28 cellular contexts compared by ENCODE assay signal in the genomic region with DNA sequence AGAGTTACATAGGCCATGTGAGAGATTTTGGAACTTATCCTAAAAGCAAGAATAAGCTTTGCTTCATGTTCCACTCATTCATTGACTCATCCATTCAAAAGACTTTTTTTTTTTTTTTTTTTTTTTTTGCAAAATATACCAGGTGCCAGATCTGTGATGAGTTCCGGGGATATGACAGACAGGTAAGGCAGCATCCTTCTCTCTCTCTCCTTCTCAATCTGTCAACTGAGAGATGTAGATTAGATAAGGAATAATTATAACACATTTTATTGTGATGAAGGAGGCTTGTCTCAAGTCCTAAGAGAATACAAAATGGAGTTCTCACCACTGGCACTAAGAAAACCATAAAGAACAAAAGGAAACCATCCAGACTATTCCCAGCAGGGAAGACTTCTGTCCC.
"Had no signal": no experiment of that assay in that cellular context is flagged by ENCODE, and none has a peak within 500 bp of the region (broad histone marks: within the 10 kb centered on the region; RNA-seq: fewer than 3 reads in every experiment).

No MANE protein-coding gene starts in this region.

- H3K27ac ChIP-seq: ascending aorta, cardiac muscle cell, VCaP had no signal

- H3K4me3 ChIP-seq: ascending aorta, cardiac muscle cell had no signal

- ATAC-seq: activated CD8-positive, alpha-beta T cell treated with anti-CD3 and anti-CD28 coated beads for 36 hours; activated naive CD8-positive, alpha-beta T cell treated with anti-CD3 and anti-CD28 coated beads, Interleukin-2, amount 50 U/mL, for 24 hours had no signal

- H3K9me3 ChIP-seq: ascending aorta had no signal

- DNase-seq: activated B cell treated with CpG ODN at 0.5 μM for 24 hours; activated CD4-positive, alpha-beta memory T cell treated with anti-CD3 and anti-CD28 coated beads for 36 hours; activated CD4-positive, alpha-beta T cell treated with anti-CD3 and anti-CD28 coated beads for 4 hours; activated CD4-positive, alpha-beta T cell treated with anti-CD3 and anti-CD28 coated beads, Interleukin-2, amount 10 ng/mL, durations not matched to agents 24 days and 14 days; activated CD4-positive, alpha-beta T cell treated with anti-CD3 and anti-CD28 coated beads, Interleukin-2, amount 50 U/mL, for 1 hour; activated CD4-positive, alpha-beta T cell treated with anti-CD3 and anti-CD28 coated beads, Interleukin-2, amount 50 U/mL, for 4 hours; activated CD4-positive, CD25-positive, alpha-beta regulatory T cell treated with anti-CD3 and anti-CD28 coated beads, Interleukin-2, amount 50 U/mL, for 72 hours; activated CD8-positive, alpha-beta memory T cell treated with anti-CD3 and anti-CD28 coated beads, Interleukin-2, amount 50 U/mL, for 4 hours; activated CD8-positive, alpha-beta T cell treated with anti-CD3 and anti-CD28 coated beads for 36 hours; activated effector memory CD4-positive, alpha-beta T cell treated with Interleukin-2 at 50 U/mL for 16 hours; activated gamma-delta T cell; activated naive CD4-positive, alpha-beta T cell treated with anti-CD3 and anti-CD28 coated beads, Interleukin-2, amount 10 ng/mL, durations not matched to agents 7 days and 5 days; activated naive CD4-positive, alpha-beta T cell treated with Interleukin-2 at 50 U/mL for 16 hours; activated naive CD8-positive, alpha-beta T cell treated with anti-CD3 and anti-CD28 coated beads, Interleukin-2, amount 10 ng/mL, durations not matched to agents 7 days and 5 days; activated naive CD8-positive, alpha-beta T cell treated with anti-CD3 and anti-CD28 coated beads, Interleukin-2, amount 50 U/mL, for 24 hours; activated T-cell treated with anti-CD3 and anti-CD28 coated beads for 4 hours; activated T-cell treated with anti-CD3 and anti-CD28 coated beads, Interleukin-2, amount 50 U/mL, for 24 hours; activated T-cell treated with anti-CD3 and anti-CD28 coated beads, Interleukin-2, amount 50 U/mL, for 48 hours; amygdala; anterior cingulate cortex; caudate nucleus; cerebellar nuclear complex; T-helper 1 cell; T-helper 2 cell; T-helper 9 cell had no signal

- H3K27me3 ChIP-seq: ascending aorta, cardiac muscle cell had no signal

- H3K36me3 ChIP-seq: ascending aorta, cardiac muscle cell had no signal
